1 cellular context compared by ENCODE assay signal in the genomic region with DNA sequence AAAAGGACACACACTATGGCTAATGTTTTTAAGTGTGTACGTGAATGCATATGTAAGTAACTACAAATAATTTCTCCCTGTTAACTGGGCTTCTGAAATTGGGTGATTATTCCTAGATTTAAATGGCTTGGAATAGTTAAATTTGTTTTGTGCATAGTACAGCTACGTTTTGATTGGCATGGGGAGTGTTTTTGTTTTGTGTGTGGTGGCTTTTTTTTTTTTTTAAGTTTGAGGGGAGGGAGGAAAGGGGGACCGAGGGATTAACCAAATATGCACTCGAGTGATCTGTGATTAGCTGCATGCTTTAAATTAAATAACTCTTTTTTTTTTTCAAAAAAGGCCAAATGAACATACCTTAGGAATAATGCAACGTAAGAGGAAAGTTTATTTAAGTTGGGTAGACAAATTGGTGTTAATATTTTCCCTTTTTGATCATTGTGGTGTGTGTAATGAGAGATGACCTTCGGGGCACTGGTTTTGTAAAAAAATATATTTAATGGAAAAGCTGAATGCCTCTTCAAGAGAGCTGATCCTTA.
TF ChIP-seq lines count a peak whose summit lies in the region.

No MANE protein-coding gene starts in this region.

TF ChIP-seq in K562, 482 proteins besides CTCF, POLR2A, EP300 and RAD21 (continued from another document and continues in another):
- TF ChIP-seq PBX2 (CRISPR knock-in tag; IDR thresholded peaks at IDR 0.05; ENCODE audit: low read depth) (no peak), PBX2 (tag; conservative IDR thresholded peaks at IDR 0.05; ENCODE audit: low read depth) (peak; percentile 72), FOXM1 (IDR thresholded peaks at IDR 0.05; ENCODE audit: low read depth) (no peak), FOXM1 (CRISPR knock-in tag; IDR thresholded peaks at IDR 0.05; ENCODE audit: low read depth) (no peak), CREM (IDR thresholded peaks at IDR 0.05; ENCODE audit: low read depth) (no peak), ZNF589 (CRISPR knock-in tag; IDR thresholded peaks at IDR 0.05; ENCODE audit: low read depth) (no peak), GTF2B (IDR thresholded peaks at IDR 0.05; ENCODE audit: extremely low read depth, insufficient read length) (no peak), ZNF354B (CRISPR knock-in tag; IDR thresholded peaks at IDR 0.05) (no peak), POLR3A (IDR thresholded peaks at IDR 0.05; ENCODE audit: borderline replicate concordance, extremely low read depth, insufficient read depth, insufficient read length) (no peak), NR2F6 (CRISPR knock-in tag; IDR thresholded peaks at IDR 0.05) (no peak), TFAP4 (CRISPR knock-in tag; IDR thresholded peaks at IDR 0.05; ENCODE audit: borderline replicate concordance) (no peak), NCOA1 (IDR thresholded peaks at IDR 0.05; ENCODE audit: low read depth) (no peak), TAF15 (IDR thresholded peaks at IDR 0.05; ENCODE audit: low read depth, low read length) (no peak), KAT7 (CRISPR knock-in tag; IDR thresholded peaks at IDR 0.05; ENCODE audit: borderline replicate concordance) (no peak; the same call in 1 of the 2 replicates), TGIF2 (CRISPR knock-in tag; IDR thresholded peaks at IDR 0.05) (no peak), CEBPZ (IDR thresholded peaks at IDR 0.05; ENCODE audit: borderline replicate concordance, low read depth, low read length) (no peak), ZEB2 (IDR thresholded peaks at IDR 0.05) (no peak), MCM2 (IDR thresholded peaks at IDR 0.05; ENCODE audit: low read depth) (no peak), ZNF766 (CRISPR knock-in tag; conservative IDR thresholded peaks at IDR 0.05) (no peak), ZC3H11A (IDR thresholded peaks at IDR 0.05; ENCODE audit: low read depth, low read length) (no peak), ZNF134 (CRISPR knock-in tag; conservative IDR thresholded peaks at IDR 0.05) (no peak)
- TF ChIP-seq, protein P1, sequence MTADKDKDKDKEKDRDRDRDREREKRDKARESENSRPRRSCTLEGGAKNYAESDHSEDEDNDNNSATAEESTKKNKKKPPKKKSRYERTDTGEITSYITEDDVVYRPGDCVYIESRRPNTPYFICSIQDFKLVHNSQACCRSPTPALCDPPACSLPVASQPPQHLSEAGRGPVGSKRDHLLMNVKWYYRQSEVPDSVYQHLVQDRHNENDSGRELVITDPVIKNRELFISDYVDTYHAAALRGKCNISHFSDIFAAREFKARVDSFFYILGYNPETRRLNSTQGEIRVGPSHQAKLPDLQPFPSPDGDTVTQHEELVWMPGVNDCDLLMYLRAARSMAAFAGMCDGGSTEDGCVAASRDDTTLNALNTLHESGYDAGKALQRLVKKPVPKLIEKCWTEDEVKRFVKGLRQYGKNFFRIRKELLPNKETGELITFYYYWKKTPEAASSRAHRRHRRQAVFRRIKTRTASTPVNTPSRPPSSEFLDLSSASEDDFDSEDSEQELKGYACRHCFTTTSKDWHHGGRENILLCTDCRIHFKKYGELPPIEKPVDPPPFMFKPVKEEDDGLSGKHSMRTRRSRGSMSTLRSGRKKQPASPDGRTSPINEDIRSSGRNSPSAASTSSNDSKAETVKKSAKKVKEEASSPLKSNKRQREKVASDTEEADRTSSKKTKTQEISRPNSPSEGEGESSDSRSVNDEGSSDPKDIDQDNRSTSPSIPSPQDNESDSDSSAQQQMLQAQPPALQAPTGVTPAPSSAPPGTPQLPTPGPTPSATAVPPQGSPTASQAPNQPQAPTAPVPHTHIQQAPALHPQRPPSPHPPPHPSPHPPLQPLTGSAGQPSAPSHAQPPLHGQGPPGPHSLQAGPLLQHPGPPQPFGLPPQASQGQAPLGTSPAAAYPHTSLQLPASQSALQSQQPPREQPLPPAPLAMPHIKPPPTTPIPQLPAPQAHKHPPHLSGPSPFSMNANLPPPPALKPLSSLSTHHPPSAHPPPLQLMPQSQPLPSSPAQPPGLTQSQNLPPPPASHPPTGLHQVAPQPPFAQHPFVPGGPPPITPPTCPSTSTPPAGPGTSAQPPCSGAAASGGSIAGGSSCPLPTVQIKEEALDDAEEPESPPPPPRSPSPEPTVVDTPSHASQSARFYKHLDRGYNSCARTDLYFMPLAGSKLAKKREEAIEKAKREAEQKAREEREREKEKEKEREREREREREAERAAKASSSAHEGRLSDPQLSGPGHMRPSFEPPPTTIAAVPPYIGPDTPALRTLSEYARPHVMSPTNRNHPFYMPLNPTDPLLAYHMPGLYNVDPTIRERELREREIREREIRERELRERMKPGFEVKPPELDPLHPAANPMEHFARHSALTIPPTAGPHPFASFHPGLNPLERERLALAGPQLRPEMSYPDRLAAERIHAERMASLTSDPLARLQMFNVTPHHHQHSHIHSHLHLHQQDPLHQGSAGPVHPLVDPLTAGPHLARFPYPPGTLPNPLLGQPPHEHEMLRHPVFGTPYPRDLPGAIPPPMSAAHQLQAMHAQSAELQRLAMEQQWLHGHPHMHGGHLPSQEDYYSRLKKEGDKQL (CRISPR knock-in tag; IDR thresholded peaks at IDR 0.05; ENCODE audit: borderline replicate concordance): no peak
- TF ChIP-seq, protein P2, sequence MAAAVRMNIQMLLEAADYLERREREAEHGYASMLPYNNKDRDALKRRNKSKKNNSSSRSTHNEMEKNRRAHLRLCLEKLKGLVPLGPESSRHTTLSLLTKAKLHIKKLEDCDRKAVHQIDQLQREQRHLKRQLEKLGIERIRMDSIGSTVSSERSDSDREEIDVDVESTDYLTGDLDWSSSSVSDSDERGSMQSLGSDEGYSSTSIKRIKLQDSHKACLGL (CRISPR knock-in tag; IDR thresholded peaks at IDR 0.05; ENCODE audit: borderline replicate concordance, poor library complexity, severe bottlenecking): no peak
- TF ChIP-seq, protein P3, sequence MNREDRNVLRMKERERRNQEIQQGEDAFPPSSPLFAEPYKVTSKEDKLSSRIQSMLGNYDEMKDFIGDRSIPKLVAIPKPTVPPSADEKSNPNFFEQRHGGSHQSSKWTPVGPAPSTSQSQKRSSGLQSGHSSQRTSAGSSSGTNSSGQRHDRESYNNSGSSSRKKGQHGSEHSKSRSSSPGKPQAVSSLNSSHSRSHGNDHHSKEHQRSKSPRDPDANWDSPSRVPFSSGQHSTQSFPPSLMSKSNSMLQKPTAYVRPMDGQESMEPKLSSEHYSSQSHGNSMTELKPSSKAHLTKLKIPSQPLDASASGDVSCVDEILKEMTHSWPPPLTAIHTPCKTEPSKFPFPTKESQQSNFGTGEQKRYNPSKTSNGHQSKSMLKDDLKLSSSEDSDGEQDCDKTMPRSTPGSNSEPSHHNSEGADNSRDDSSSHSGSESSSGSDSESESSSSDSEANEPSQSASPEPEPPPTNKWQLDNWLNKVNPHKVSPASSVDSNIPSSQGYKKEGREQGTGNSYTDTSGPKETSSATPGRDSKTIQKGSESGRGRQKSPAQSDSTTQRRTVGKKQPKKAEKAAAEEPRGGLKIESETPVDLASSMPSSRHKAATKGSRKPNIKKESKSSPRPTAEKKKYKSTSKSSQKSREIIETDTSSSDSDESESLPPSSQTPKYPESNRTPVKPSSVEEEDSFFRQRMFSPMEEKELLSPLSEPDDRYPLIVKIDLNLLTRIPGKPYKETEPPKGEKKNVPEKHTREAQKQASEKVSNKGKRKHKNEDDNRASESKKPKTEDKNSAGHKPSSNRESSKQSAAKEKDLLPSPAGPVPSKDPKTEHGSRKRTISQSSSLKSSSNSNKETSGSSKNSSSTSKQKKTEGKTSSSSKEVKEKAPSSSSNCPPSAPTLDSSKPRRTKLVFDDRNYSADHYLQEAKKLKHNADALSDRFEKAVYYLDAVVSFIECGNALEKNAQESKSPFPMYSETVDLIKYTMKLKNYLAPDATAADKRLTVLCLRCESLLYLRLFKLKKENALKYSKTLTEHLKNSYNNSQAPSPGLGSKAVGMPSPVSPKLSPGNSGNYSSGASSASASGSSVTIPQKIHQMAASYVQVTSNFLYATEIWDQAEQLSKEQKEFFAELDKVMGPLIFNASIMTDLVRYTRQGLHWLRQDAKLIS (CRISPR knock-in tag; IDR thresholded peaks at IDR 0.05): no peak
- TF ChIP-seq, protein P4, sequence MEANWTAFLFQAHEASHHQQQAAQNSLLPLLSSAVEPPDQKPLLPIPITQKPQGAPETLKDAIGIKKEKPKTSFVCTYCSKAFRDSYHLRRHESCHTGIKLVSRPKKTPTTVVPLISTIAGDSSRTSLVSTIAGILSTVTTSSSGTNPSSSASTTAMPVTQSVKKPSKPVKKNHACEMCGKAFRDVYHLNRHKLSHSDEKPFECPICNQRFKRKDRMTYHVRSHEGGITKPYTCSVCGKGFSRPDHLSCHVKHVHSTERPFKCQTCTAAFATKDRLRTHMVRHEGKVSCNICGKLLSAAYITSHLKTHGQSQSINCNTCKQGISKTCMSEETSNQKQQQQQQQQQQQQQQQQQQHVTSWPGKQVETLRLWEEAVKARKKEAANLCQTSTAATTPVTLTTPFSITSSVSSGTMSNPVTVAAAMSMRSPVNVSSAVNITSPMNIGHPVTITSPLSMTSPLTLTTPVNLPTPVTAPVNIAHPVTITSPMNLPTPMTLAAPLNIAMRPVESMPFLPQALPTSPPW (CRISPR knock-in tag; IDR thresholded peaks at IDR 0.05): peak; percentile 42; the same call in 1 of the 2 replicates
- TF ChIP-seq, protein P5, sequence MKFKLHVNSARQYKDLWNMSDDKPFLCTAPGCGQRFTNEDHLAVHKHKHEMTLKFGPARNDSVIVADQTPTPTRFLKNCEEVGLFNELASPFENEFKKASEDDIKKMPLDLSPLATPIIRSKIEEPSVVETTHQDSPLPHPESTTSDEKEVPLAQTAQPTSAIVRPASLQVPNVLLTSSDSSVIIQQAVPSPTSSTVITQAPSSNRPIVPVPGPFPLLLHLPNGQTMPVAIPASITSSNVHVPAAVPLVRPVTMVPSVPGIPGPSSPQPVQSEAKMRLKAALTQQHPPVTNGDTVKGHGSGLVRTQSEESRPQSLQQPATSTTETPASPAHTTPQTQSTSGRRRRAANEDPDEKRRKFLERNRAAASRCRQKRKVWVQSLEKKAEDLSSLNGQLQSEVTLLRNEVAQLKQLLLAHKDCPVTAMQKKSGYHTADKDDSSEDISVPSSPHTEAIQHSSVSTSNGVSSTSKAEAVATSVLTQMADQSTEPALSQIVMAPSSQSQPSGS (CRISPR knock-in tag; IDR thresholded peaks at IDR 0.05): no peak
